ENCODE assay signal across 20 cellular contexts in the genomic region with DNA sequence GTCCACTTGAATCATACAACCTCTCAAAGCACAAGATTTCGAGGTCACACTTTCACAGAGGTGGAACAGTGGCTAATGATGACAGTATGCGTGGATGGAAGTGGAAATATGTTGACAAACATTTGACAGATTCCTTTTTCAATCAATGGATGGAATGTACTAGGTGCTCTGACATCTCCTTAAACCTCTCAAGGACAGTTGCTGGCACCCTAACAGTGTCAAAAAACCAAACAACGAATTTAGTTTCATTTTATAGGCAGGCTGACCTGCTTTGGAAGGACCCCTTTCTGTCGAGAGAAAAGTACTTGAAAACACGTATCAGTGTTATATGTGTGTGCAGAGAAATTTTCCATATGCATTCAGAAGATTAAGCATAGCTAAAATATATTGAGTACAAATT.
DNase-seq lines count a peak whose midpoint lies in the region; ATAC-seq, FAIRE-seq and TF ChIP-seq lines count a peak whose summit lies in the region.
"Had no signal": no experiment of that assay in that cellular context is flagged by ENCODE, and none has a peak within 500 bp of the region (broad histone marks: within the 10 kb centered on the region; RNA-seq: fewer than 3 reads in every experiment).

No MANE protein-coding gene starts in this region.

- TF ChIP-seq RAD21 in A549 (conservative IDR thresholded peaks at IDR 0.05 in 1 of 2, IDR thresholded peaks at IDR 0.05 in 1 of 2), result no peak

- H3K9me3 ChIP-seq in A549 (no peaks in the 10 kb centered on the region), OCI-LY3 (ENCODE audit: insufficient read depth, low read length) (no peaks in the 10 kb centered on the region), esophagus muscularis mucosa (no peaks in the 10 kb centered on the region)
- H3K9me3 ChIP-seq: BE2C, BLaER1 had no signal

- TF ChIP-seq EP300 in A549 (IDR thresholded peaks at IDR 0.05), result no peak
- no peak for TF ChIP-seq EP300 in esophagus muscularis mucosa (IDR thresholded peaks at IDR 0.05)

- no peaks in the 10 kb centered on the region for H4K20me1 ChIP-seq in OCI-LY3 (ENCODE audit: insufficient read depth, low read length)
- H4K20me1 ChIP-seq: BLaER1 had no signal

- CTCF ChIA-PET in A549 (lab: Yijun Ruan, JAX), result interaction anchor here (0.8 kb wide), 1 partner anchor 14 kb away, joined by 4 read pairs; no protein-coding TSS in a partner anchor

- no peak overlapping the region for H3K27ac ChIP-seq in A549
- no peak overlapping the region for H3K27ac ChIP-seq in OCI-LY3 (ENCODE audit: low read length)
- no peak overlapping the region for H3K27ac ChIP-seq in esophagus muscularis mucosa (replicated peaks in 1 of 4)
- H3K27ac ChIP-seq: 22Rv1, BLaER1 had no signal

- intact Hi-C loops in esophagus muscularis mucosa (cut with DNase I), result no loop called here

- H3K79me2 ChIP-seq in OCI-LY3 (ENCODE audit: low read length), result no peaks in the 10 kb centered on the region

- 4% methylated on average over 5 of the region's 5 CpGs for WGBS in A549 (ENCODE audit: missing lambda C conversion rate)
- WGBS in esophagus muscularis mucosa, result 89% methylated on average over 5 of the region's 5 CpGs

- H2AFZ ChIP-seq in OCI-LY3 (ENCODE audit: low read depth, low read length), result no peak overlapping the region

- TF ChIP-seq CTCF in A549 (IDR thresholded peaks at IDR 0.05) (no peak), OCI-LY3 (IDR thresholded peaks at IDR 0.05; ENCODE audit: low read depth, low read length) (no peak), esophagus muscularis mucosa (IDR thresholded peaks at IDR 0.05) (no peak)

- H3K4me3 ChIP-seq in A549 (no peak overlapping the region), OCI-LY3 (ENCODE audit: low read length) (no peak overlapping the region), esophagus muscularis mucosa (no peak overlapping the region)
- H3K4me3 ChIP-seq: BLaER1 had no signal

- H3K4me2 ChIP-seq in A549 (0 out of 3 replicates have a peak overlapping the region, but pooled peaks have one; percentile 26), OCI-LY3 (ENCODE audit: low read length) (peak overlapping the region; percentile 15; the same call in 1 of the 2 replicates)
- H3K4me2 ChIP-seq: BLaER1 had no signal

- no peak for ATAC-seq in A549

- POLR2A ChIA-PET in A549 (lab: Yijun Ruan, JAX), result no interaction called here

- H3K36me3 ChIP-seq in OCI-LY3 (replicated peaks; ENCODE audit: low read depth, low read length) (no peaks in the 10 kb centered on the region), esophagus muscularis mucosa (no peaks in the 10 kb centered on the region)
- H3K36me3 ChIP-seq: BE2C, BLaER1 had no signal

- FAIRE-seq in A549 (lab: Jason Lieb, UNC) (no peak), GM12892 (lab: Jason Lieb, UNC) (no peak)
- FAIRE-seq: G401.6, GM12891, GM18507 had no signal

- DNase-seq in A549 (ENCODE audit: low read depth in 1 of 2, low spot score in 1 of 2) (no peak), esophagus muscularis mucosa (ENCODE audit: extremely low spot score) (peak; percentile 57), NCI-H526 treated with DMSO at 0.1 percent for 48 hours (lab: John Stamatoyannopoulos, UW) (no peak), GM12892 (ENCODE audit: insufficient read length) (no peak)
- DNase-seq: ACHN; BE2C; C1 segment of cervical spinal cord; CD4-positive, alpha-beta memory T cell; CD4-positive, CD25-positive, alpha-beta regulatory T cell; CD8-positive, alpha-beta memory T cell; COR-L47; DMS 273 treated with DMSO at 0.1 percent for 48 hours; DMS79 treated with DMSO at 0.1 percent for 48 hours; GF-D8 had no signal

- H3K4me1 ChIP-seq in A549 (no peaks in the 10 kb centered on the region), OCI-LY3 (ENCODE audit: low read length) (no peaks in the 10 kb centered on the region), esophagus muscularis mucosa (no peaks in the 10 kb centered on the region)
- H3K4me1 ChIP-seq: BE2C, BLaER1 had no signal

- H3K9ac ChIP-seq in OCI-LY3 (ENCODE audit: low read length), result no peak overlapping the region
- H3K9ac ChIP-seq: BLaER1 had no signal

- TF ChIP-seq POLR2A in A549 (IDR thresholded peaks at IDR 0.05; ENCODE audit: low read length) (no peak), esophagus muscularis mucosa (IDR thresholded peaks at IDR 0.05; ENCODE audit: low read depth) (no peak), GM12892 (IDR thresholded peaks at IDR 0.05; ENCODE audit: low read depth, low read length) (no peak)

- H3K27me3 ChIP-seq in OCI-LY3 (ENCODE audit: low read depth, low read length) (no peaks in the 10 kb centered on the region), esophagus muscularis mucosa (no peaks in the 10 kb centered on the region)
- H3K27me3 ChIP-seq: BE2C, BLaER1 had no signal

TF ChIP-seq in A549, 52 proteins besides CTCF, POLR2A, EP300 and RAD21:
- TF ChIP-seq, protein P1, sequence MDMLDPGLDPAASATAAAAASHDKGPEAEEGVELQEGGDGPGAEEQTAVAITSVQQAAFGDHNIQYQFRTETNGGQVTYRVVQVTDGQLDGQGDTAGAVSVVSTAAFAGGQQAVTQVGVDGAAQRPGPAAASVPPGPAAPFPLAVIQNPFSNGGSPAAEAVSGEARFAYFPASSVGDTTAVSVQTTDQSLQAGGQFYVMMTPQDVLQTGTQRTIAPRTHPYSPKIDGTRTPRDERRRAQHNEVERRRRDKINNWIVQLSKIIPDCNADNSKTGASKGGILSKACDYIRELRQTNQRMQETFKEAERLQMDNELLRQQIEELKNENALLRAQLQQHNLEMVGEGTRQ (IDR thresholded peaks at IDR 0.05), result no peak
- TF ChIP-seq, protein P2, sequence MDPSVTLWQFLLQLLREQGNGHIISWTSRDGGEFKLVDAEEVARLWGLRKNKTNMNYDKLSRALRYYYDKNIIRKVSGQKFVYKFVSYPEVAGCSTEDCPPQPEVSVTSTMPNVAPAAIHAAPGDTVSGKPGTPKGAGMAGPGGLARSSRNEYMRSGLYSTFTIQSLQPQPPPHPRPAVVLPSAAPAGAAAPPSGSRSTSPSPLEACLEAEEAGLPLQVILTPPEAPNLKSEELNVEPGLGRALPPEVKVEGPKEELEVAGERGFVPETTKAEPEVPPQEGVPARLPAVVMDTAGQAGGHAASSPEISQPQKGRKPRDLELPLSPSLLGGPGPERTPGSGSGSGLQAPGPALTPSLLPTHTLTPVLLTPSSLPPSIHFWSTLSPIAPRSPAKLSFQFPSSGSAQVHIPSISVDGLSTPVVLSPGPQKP (IDR thresholded peaks at IDR 0.05; ENCODE audit: low read depth, low read length), result no peak
- TF ChIP-seq JUN (IDR thresholded peaks at IDR 0.05), result no peak
- no peak for TF ChIP-seq MYC (IDR thresholded peaks at IDR 0.05; ENCODE audit: borderline replicate concordance, low read length)
- TF ChIP-seq NPAS2 (CRISPR knock-in tag; IDR thresholded peaks at IDR 0.05; ENCODE audit: borderline replicate concordance), result no peak
